ENCODE assay signal across 1 cellular context in the genomic region with DNA sequence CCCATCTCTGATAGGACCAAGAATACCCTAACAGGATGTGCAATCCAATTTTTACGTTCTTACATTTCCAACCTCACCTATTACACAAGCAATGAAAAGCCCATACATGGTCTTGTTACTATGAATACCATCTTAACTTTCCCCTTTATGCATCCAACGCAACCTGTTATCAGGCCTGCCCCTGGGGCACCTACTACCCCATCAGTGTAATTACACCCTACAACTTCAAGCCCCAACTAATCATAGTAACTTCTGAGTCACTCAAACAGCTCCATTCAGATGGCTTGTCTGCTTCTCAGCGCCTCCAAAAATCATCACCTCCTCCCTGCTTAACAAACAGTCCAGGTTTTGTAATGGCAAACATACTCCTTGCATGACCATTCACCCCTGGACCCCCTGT.
TF ChIP-seq lines count a peak whose summit lies in the region.

No MANE protein-coding gene starts in this region.

TF ChIP-seq in K562, 482 proteins besides CTCF, POLR2A, EP300 and RAD21:
- TF ChIP-seq FOSL1 (tag; conservative IDR thresholded peaks at IDR 0.05), result 0 out of 2 replicates have a peak, but pooled peaks have one; percentile 16
